In the genomic region with DNA sequence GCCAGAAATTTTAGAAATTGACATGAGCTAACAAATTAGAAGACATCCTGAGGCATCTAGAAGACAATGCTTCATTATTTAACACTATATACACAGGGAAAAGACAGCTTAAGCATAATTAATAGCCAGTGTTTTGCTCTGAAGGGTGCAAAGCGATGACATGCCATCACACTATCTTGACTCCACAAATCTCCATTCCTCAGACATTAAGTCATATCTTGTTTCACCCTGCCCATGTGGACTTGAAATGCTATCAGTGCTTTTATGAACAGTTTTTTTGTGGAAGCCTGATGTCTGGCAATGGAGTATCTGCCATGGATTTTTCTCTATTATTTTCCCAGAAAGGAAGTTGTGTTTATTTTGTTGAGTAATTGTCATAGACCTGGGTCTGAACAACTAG, we compare ENCODE assay signal across 23 cellular contexts. TPM values are rescaled to one million over a fixed set of nuclear protein-coding genes. Genes with fewer than 3 reads are reported as not detected.
"Had no signal": no experiment of that assay in that cellular context is flagged by ENCODE, and none has a peak within 500 bp of the region (broad histone marks: within the 10 kb centered on the region; RNA-seq: fewer than 3 reads in every experiment).

No MANE protein-coding gene starts in this region.

- H3K9me3 ChIP-seq: esophagus muscularis mucosa, pancreas, upper lobe of left lung had no signal

- H3K4me1 ChIP-seq: esophagus muscularis mucosa, pancreas, upper lobe of left lung had no signal

- H3K9me3 Mint-ChIP-seq: activated T-cell treated with anti-CD3 and anti-CD28 coated beads, Interleukin-2, amount 50 U/mL, for 24 hours; immature natural killer cell had no signal

- H3K4me3 ChIP-seq: esophagus muscularis mucosa, pancreas, upper lobe of left lung had no signal

- H3K27me3 ChIP-seq: esophagus muscularis mucosa, pancreas, upper lobe of left lung had no signal

- H3K36me3 ChIP-seq: esophagus muscularis mucosa, pancreas, upper lobe of left lung had no signal

- H3K36me3 Mint-ChIP-seq: activated CD4-positive, alpha-beta memory T cell treated with anti-CD3 and anti-CD28 coated beads for 36 hours; activated CD8-positive, alpha-beta memory T cell treated with anti-CD3 and anti-CD28 coated beads, Interleukin-2, amount 10 ng/mL, durations not matched to agents 7 days and 5 days; immature natural killer cell had no signal

- H3K4me1 Mint-ChIP-seq: activated CD8-positive, alpha-beta memory T cell treated with anti-CD3 and anti-CD28 coated beads, Interleukin-2, amount 10 ng/mL, durations not matched to agents 7 days and 5 days; immature natural killer cell; naive thymus-derived CD8-positive, alpha-beta T cell; stimulated activated naive CD8-positive, alpha-beta T cell treated with anti-CD3 and anti-CD28 coated beads, Interleukin-15, amount 100 ng/mL, for 72 hours had no signal

- H3K27ac Mint-ChIP-seq: activated CD4-positive, alpha-beta memory T cell treated with anti-CD3 and anti-CD28 coated beads for 36 hours; activated CD8-positive, alpha-beta memory T cell treated with anti-CD3 and anti-CD28 coated beads, Interleukin-2, amount 10 ng/mL, durations not matched to agents 7 days and 5 days; activated T-cell treated with anti-CD3 and anti-CD28 coated beads, Interleukin-2, amount 50 U/mL, for 24 hours; immature natural killer cell; naive thymus-derived CD8-positive, alpha-beta T cell; stimulated activated naive CD8-positive, alpha-beta T cell treated with anti-CD3 and anti-CD28 coated beads, Interleukin-15, amount 100 ng/mL, for 72 hours had no signal

- ATAC-seq: activated CD8-positive, alpha-beta memory T cell treated with anti-CD3 and anti-CD28 coated beads, Interleukin-2, amount 10 ng/mL, durations not matched to agents 7 days and 5 days; left colon; naive thymus-derived CD8-positive, alpha-beta T cell; pancreas; SK-N-SH treated with all-trans-retinoic acid at 6 μM for 48 hours; stimulated activated naive CD8-positive, alpha-beta T cell treated with anti-CD3 and anti-CD28 coated beads, Interleukin-15, amount 100 ng/mL, for 72 hours had no signal

- H3K4me3 Mint-ChIP-seq: activated CD4-positive, alpha-beta memory T cell treated with anti-CD3 and anti-CD28 coated beads for 36 hours; activated CD8-positive, alpha-beta memory T cell treated with anti-CD3 and anti-CD28 coated beads, Interleukin-2, amount 10 ng/mL, durations not matched to agents 7 days and 5 days; activated T-cell treated with anti-CD3 and anti-CD28 coated beads, Interleukin-2, amount 50 U/mL, for 24 hours; immature natural killer cell; naive thymus-derived CD8-positive, alpha-beta T cell; stimulated activated naive CD8-positive, alpha-beta T cell treated with anti-CD3 and anti-CD28 coated beads, Interleukin-15, amount 100 ng/mL, for 72 hours had no signal

- DNase-seq: activated CD4-positive, alpha-beta memory T cell treated with anti-CD3 and anti-CD28 coated beads for 36 hours; activated CD8-positive, alpha-beta memory T cell treated with anti-CD3 and anti-CD28 coated beads, Interleukin-2, amount 10 ng/mL, durations not matched to agents 7 days and 5 days; activated naive CD4-positive, alpha-beta T cell treated with anti-CD3 and anti-CD28 coated beads, Interleukin-2, amount 50 U/mL, for 16 hours; activated T-cell treated with anti-CD3 and anti-CD28 coated beads, Interleukin-2, amount 50 U/mL, for 24 hours; cerebellar nuclear complex; head of caudate nucleus; immature natural killer cell; left colon; naive thymus-derived CD8-positive, alpha-beta T cell; pancreas; stimulated activated CD4-positive, alpha-beta T cell treated with anti-CD3 and anti-CD28 coated beads, Interleukin-1b, Interleukin-23, amount 100 ng/mL, for 48 hours; stimulated activated naive CD8-positive, alpha-beta T cell treated with anti-CD3 and anti-CD28 coated beads, Interleukin-15, amount 100 ng/mL, for 72 hours; T-helper 1 cell; upper lobe of left lung had no signal

- H3K27ac ChIP-seq: esophagus muscularis mucosa, pancreas, VCaP had no signal

RNA-seq across cellular contexts. Expression of a gene that starts 2.3 kb away (rescaled TPM):
- total RNA-seq: activated CD4-positive, alpha-beta memory T cell treated with anti-CD3 and anti-CD28 coated beads for 36 hours; activated CD8-positive, alpha-beta memory T cell treated with anti-CD3 and anti-CD28 coated beads, Interleukin-2, amount 10 ng/mL, durations not matched to agents 7 days and 5 days; dermis microvascular lymphatic vessel endothelial cell; esophagus muscularis mucosa; frontal cortex; left colon; lung microvascular endothelial cell; mononuclear cell; naive thymus-derived CD8-positive, alpha-beta T cell; pancreas; temporal lobe; upper lobe of left lung had no signal
- polyA plus RNA-seq: adipose tissue; immature natural killer cell; naive thymus-derived CD8-positive, alpha-beta T cell had no signal
